In the genomic region with DNA sequence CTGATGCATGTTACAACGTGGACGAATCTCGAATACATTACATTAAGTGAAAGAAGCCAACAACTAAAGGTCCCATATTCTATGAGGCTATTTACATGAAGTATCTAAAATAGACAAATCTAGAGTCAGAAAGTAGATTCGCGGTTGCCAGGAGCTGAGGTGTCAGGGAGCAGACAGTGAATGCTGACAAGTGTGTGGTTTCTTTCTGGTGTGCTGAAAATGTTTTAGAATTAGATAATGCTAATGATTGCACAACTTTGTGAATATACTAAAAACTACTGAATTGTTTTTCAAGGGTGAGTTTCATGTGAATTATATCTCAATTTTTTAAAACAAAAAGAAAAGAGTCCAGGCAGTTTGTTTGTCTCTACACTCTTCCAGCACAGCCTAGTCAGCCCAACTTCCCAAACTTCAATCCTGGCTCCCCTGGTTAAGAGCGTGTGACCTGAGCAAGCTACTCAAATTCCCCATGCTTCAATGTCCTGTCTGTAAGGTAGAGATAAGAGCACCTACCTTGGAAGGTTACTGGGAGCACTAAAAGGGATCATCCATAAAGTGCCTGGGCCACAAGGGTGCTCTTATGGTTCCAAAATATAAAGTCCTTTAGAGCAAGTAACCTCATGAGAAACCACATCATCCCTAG, we compare ENCODE assay signal across 15 cellular contexts.
"Had no signal": no experiment of that assay in that cellular context is flagged by ENCODE, and none has a peak within 500 bp of the region (broad histone marks: within the 10 kb centered on the region; RNA-seq: fewer than 3 reads in every experiment).

No MANE protein-coding gene starts in this region.

- DNase-seq: activated CD4-positive, alpha-beta T cell treated with anti-CD3 and anti-CD28 coated beads for 48 hours; activated CD8-positive, alpha-beta T cell treated with anti-CD3 and anti-CD28 coated beads for 36 hours; activated effector memory CD4-positive, alpha-beta T cell treated with Interleukin-2 at 50 U/mL for 16 hours; activated naive CD4-positive, alpha-beta T cell treated with anti-CD3 and anti-CD28 coated beads, Interleukin-2, amount 50 U/mL, for 16 hours; activated T-cell treated with anti-CD3 and anti-CD28 coated beads, Interleukin-2, amount 50 U/mL, for 4 hours; body of pancreas; central memory CD4-positive, alpha-beta T cell; left colon; ovary; stimulated activated naive B cell treated with anti-CD40 and anti-IgM and Interleukin-4, amounts not matched to agents 10 μg/mL and 1 μg/mL and 100 μg/mL, for 72 hours; thyroid gland had no signal

- H3K4me3 ChIP-seq: adrenal gland, body of pancreas, coronary artery, esophagus muscularis mucosa, ovary, thyroid gland had no signal

- ATAC-seq: activated CD8-positive, alpha-beta T cell treated with anti-CD3 and anti-CD28 coated beads for 36 hours; activated T-cell treated with anti-CD3 and anti-CD28 coated beads, Interleukin-2, amount 50 U/mL, for 4 hours; body of pancreas; left colon; stimulated activated naive B cell treated with anti-CD40 and anti-IgM and Interleukin-4, amounts not matched to agents 10 μg/mL and 1 μg/mL and 100 μg/mL, for 72 hours; WTC11 had no signal
